8 cellular contexts compared by ENCODE assay signal in the genomic region with DNA sequence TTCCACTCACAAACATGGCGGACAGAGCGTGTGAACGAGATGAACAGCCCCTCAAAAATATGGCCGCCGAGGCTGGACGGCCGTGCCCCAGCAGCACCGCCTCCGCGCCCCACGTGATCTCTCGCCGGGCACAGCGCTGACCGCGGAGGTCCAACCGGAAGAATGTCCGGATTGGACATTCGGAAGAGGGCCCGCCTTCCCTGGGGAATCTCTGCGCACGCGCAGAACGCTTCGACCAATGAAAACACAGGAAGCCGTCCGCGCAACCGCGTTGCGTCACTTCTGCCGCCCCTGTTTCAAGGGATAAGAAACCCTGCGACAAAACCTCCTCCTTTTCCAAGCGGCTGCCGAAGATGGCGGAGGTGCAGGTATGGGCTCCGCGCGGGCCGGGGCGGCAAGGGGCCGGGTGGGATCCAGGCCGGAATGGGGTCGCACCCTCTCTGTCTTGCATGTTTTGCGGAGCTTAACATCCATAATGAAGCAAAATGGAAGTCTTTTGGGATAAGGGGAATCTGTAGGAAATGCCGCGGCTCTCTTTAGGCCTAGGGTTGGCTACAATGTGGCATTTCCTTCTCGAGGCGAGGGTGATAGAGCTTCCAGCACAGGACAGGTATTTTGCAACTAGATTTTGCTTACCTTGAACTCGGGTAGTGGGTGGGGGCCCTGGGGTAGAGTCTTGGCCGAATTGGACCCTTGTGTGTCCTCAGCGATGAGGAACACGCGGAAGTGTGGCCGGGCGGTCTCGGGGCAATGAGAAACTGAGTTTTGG. TPM values are rescaled to one million over a fixed set of nuclear protein-coding genes. Genes with fewer than 3 reads are reported as not detected.
DNase-seq lines count a peak whose midpoint lies in the region; ATAC-seq and TF ChIP-seq lines count a peak whose summit lies in the region.

A gene (plus strand): TSS at position 332 of the 769 bp plus-strand sequence. CDS start 22 bp downstream, at position 354.

- H3K9ac ChIP-seq in smooth muscle cell (ENCODE audit: low read depth): peak within 1 kb of the TSS; percentile 99

- H3K79me2 ChIP-seq in smooth muscle cell (ENCODE audit: low read depth): peaks cover 37% of the 10 kb centered on the region

- peak within 1 kb of the TSS; percentile 97 for H3K4me3 Mint-ChIP-seq in WTC11

- peak within 1 kb of the TSS; percentile 82 for H3K27ac ChIP-seq in AG04450 (ENCODE audit: low read depth, low read length)
- H3K27ac ChIP-seq in smooth muscle cell (ENCODE audit: low read depth): peak within 1 kb of the TSS; percentile 88

- WGBS in smooth muscle cell (ENCODE audit: low lambda C conversion rate): under 1% methylated on average over 56 of the region's 57 CpGs

- peak within 1 kb of the TSS; percentile 96 for H3K27ac Mint-ChIP-seq in WTC11

- no peak for TF ChIP-seq CTCF in AG04450 (IDR thresholded peaks at IDR 0.05; ENCODE audit: low read depth, low read length)
- no peak for TF ChIP-seq CTCF in WTC11 (IDR thresholded peaks at IDR 0.05)
- TF ChIP-seq CTCF in cardiac fibroblast (IDR thresholded peaks at IDR 0.05; ENCODE audit: low read depth, low read length): no peak
- TF ChIP-seq CTCF in smooth muscle cell (IDR thresholded peaks at IDR 0.05; ENCODE audit: borderline replicate concordance, insufficient read depth, poor library complexity, severe bottlenecking): no peak

- H3K9me3 Mint-ChIP-seq in WTC11: no peaks in the 10 kb centered on the region

- H3K36me3 Mint-ChIP-seq in WTC11: peaks cover 50% of the 10 kb centered on the region

- peak within 1 kb of the TSS; percentile 96 for H3K4me3 ChIP-seq in AG04450 (ENCODE audit: low read depth, low read length)
- H3K4me3 ChIP-seq in cardiac fibroblast (replicated peaks in 1 of 2; ENCODE audit: low read depth in 2 of 2, low read length in 2 of 2): peak within 1 kb of the TSS; percentile 87 to 96
- H3K4me3 ChIP-seq in smooth muscle cell: peak within 1 kb of the TSS; percentile 100

- POLR2A ChIA-PET in AG04450 (lab: Yijun Ruan, JAX): interaction anchor here (1.2 to 2.5 kb wide), 4 partner anchors 8 to 35 kb away, joined by 5 to 17 read pairs (median 11); a partner anchor contains a TSS
- POLR2A ChIA-PET in WTC11 (lab: Charles Lee): interaction anchor here (1.1 to 1.5 kb wide), 3 partner anchors 9 to 40 kb away, joined by 4 to 9 read pairs (median 5); a partner anchor contains a TSS

- peaks cover 31% of the 10 kb centered on the region for H3F3A ChIP-seq in smooth muscle cell (ENCODE audit: low read depth)

- no peaks in the 10 kb centered on the region for H3K36me3 ChIP-seq in smooth muscle cell (ENCODE audit: low read depth)

- H3K4me2 ChIP-seq in smooth muscle cell: peak within 1 kb of the TSS; percentile 94

- peaks cover 6% of the 10 kb centered on the region; the same call in 1 of the 2 replicates for H3K27me3 Mint-ChIP-seq in WTC11 (ENCODE audit: low read depth)

- CTCF ChIA-PET in AG04450 (lab: Charles Lee): interaction anchor here (0.6 kb wide), 1 partner anchor 448 kb away, joined by 7 read pairs; no protein-coding TSS in a partner anchor
- CTCF ChIA-PET in WTC11 (lab: Charles Lee): interaction anchor here (1.2 kb wide), 1 partner anchor 11 kb away, joined by 3 read pairs; no protein-coding TSS in a partner anchor

- H3K4me1 Mint-ChIP-seq in WTC11: peaks cover 20% of the 10 kb centered on the region

- H2AFZ ChIP-seq in smooth muscle cell (ENCODE audit: low read depth): peak within 1 kb of the TSS; percentile 85

- DNase-seq in AG04450 (ENCODE audit: low read depth, low spot score): peak; percentile 99
- DNase-seq in NCI-H226: peak; percentile 96
- DNase-seq in WTC11 (ENCODE audit: low spot score): peak; percentile 100
- DNase-seq in cardiac fibroblast (ENCODE audit: low read depth in 2 of 2): peak; percentile 100
- DNase-seq in iPS-NIHi7 (ENCODE audit: extremely low spot score): peak; percentile 96
- peak; percentile 98 for DNase-seq in smooth muscle cell (lab: John Stamatoyannopoulos, UW; ENCODE audit: unreplicated experiment)

- H3K27me3 ChIP-seq in AG04450 (ENCODE audit: control insufficient read depth, insufficient read depth, low read length) (no peaks in the 10 kb centered on the region), smooth muscle cell (ENCODE audit: low read depth) (no peaks in the 10 kb centered on the region)

- peak; percentile 90 for ATAC-seq in GM18909 (IDR thresholded peaks at IDR 0.05; ENCODE audit: poor library complexity, unreplicated experiment)
- ATAC-seq in HG03175 (IDR thresholded peaks at IDR 0.05; ENCODE audit: unreplicated experiment): peak; percentile 88
- peak; percentile 88 for ATAC-seq in WTC11

- H3K9me3 ChIP-seq in AG04450 (ENCODE audit: control insufficient read depth, insufficient read depth, low read length) (no peaks in the 10 kb centered on the region), smooth muscle cell (replicated peaks; ENCODE audit: low read depth) (no peaks in the 10 kb centered on the region)

- H4K20me1 ChIP-seq in smooth muscle cell (ENCODE audit: low read depth): peaks cover 49% of the 10 kb centered on the region

- H3K4me1 ChIP-seq in smooth muscle cell (ENCODE audit: low read depth): peaks cover 13% of the 10 kb centered on the region

TF ChIP-seq in WTC11, 78 proteins besides CTCF, POLR2A, EP300 and RAD21 (continues in another document):
- TF ChIP-seq NR3C1 (CRISPR knock-in tag; conservative IDR thresholded peaks at IDR 0.05; ENCODE audit: low read depth) (no peak), CREM (CRISPR knock-in tag; IDR thresholded peaks at IDR 0.05) (peak; percentile 93), ZNF396 (CRISPR knock-in tag; IDR thresholded peaks at IDR 0.05; ENCODE audit: borderline replicate concordance) (no peak), SP1 (CRISPR knock-in tag; conservative IDR thresholded peaks at IDR 0.05) (peak; percentile 84), ELF4 (CRISPR knock-in tag; IDR thresholded peaks at IDR 0.05; ENCODE audit: low read depth) (0 out of 2 replicates have a peak, but pooled peaks have one; percentile 20), ZNF219 (CRISPR knock-in tag; IDR thresholded peaks at IDR 0.05; ENCODE audit: borderline replicate concordance) (0 out of 2 replicates have a peak, but pooled peaks have one; percentile 24), ZNF671 (CRISPR knock-in tag; IDR thresholded peaks at IDR 0.05) (peak; percentile 65; the same call in 1 of the 2 replicates), JUN (CRISPR knock-in tag; IDR thresholded peaks at IDR 0.05) (peak; percentile 73; the same call in 1 of the 2 replicates), FOXJ3 (CRISPR knock-in tag; IDR thresholded peaks at IDR 0.05; ENCODE audit: borderline replicate concordance) (no peak), FOXK1 (CRISPR knock-in tag; IDR thresholded peaks at IDR 0.05) (peak; percentile 90), TCF7 (CRISPR knock-in tag; IDR thresholded peaks at IDR 0.05; ENCODE audit: low read depth) (no peak), NFATC4 (CRISPR knock-in tag; IDR thresholded peaks at IDR 0.05) (peak; percentile 85; the same call in 1 of the 2 replicates)
- TF ChIP-seq, protein P1, sequence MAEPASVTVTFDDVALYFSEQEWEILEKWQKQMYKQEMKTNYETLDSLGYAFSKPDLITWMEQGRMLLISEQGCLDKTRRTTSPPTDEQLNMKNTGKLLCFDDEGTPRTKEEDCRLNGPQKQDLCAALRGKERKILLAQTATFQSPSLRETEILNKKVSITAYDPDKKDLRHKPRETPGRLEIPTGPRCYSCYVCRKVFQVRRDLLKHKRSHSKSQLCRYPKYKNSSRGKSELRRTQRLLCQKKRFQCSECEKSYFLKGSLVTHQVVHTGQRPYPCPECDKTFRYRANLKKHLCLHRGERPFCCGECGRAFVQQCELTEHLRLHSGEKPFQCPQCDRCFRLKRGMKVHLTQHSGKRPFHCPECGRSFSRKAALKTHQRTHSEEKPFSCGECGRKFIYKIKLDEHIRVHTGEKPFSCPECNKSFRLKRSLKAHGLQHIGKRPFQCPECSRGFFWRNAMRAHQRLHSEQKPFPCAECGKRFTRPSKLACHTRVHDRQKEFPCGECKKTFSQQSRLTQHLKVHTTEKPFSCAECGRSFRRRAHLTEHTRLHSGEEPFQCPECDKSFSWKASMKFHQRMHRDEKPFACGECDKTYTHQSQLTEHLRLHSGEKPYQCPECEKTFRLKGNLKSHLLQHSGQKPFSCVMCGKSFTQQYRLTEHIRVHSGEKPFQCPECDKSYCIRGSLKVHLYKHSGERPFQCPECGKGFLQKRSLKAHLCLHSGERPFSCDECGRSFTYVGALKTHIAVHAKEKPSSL (CRISPR knock-in tag; conservative IDR thresholded peaks at IDR 0.05): peak; percentile 66; the same call in 1 of the 2 replicates
- TF ChIP-seq, protein P2, sequence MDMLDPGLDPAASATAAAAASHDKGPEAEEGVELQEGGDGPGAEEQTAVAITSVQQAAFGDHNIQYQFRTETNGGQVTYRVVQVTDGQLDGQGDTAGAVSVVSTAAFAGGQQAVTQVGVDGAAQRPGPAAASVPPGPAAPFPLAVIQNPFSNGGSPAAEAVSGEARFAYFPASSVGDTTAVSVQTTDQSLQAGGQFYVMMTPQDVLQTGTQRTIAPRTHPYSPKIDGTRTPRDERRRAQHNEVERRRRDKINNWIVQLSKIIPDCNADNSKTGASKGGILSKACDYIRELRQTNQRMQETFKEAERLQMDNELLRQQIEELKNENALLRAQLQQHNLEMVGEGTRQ (CRISPR knock-in tag; IDR thresholded peaks at IDR 0.05): peak; percentile 99
- TF ChIP-seq, protein P3, sequence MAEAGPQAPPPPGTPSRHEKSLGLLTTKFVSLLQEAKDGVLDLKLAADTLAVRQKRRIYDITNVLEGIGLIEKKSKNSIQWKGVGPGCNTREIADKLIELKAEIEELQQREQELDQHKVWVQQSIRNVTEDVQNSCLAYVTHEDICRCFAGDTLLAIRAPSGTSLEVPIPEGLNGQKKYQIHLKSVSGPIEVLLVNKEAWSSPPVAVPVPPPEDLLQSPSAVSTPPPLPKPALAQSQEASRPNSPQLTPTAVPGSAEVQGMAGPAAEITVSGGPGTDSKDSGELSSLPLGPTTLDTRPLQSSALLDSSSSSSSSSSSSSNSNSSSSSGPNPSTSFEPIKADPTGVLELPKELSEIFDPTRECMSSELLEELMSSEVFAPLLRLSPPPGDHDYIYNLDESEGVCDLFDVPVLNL (CRISPR knock-in tag; IDR thresholded peaks at IDR 0.05; ENCODE audit: borderline replicate concordance, low read depth): 0 out of 2 replicates have a peak, but pooled peaks have one; percentile 41
- TF ChIP-seq, protein P4, sequence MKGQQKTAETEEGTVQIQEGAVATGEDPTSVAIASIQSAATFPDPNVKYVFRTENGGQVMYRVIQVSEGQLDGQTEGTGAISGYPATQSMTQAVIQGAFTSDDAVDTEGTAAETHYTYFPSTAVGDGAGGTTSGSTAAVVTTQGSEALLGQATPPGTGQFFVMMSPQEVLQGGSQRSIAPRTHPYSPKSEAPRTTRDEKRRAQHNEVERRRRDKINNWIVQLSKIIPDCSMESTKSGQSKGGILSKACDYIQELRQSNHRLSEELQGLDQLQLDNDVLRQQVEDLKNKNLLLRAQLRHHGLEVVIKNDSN (CRISPR knock-in tag; IDR thresholded peaks at IDR 0.05): peak; percentile 99

RNA-seq across cellular contexts. Expression of the gene that starts here (rescaled TPM):
- polyA plus RNA-seq in AG04450 (2011; rRNA removed) (3,816 and 4,938 TPM in 2 replicates), smooth muscle cell (732 and 818 TPM in 2 replicates)
- 1,026 and 1,599 TPM in 2 replicates for polyA minus RNA-seq in AG04450 (2011; rRNA and poly(A)+ RNA removed)
- total RNA-seq in WTC11 (2021) (3,861 to 4,362 TPM (median 4,362 TPM) in 3 replicates), smooth muscle cell (1,134 and 1,154 TPM in 2 replicates)

Comparison
In these comparisons a context has a peak if more than half of its experiments do, and no peak if none do; other contexts are left out.
1. Peak in every context shown above with its lines: DNase-seq, ATAC-seq, H3K4me3 ChIP-seq and H3K27ac ChIP-seq.